Comparison of ENCODE assay signal across 22 cellular contexts in genomic region chr3:160291909-160292299, GRCh38.
DNase-seq lines count a peak whose midpoint lies in the region; ATAC-seq, FAIRE-seq and TF ChIP-seq lines count a peak whose summit lies in the region.
"Had no signal": no experiment of that assay in that cellular context is flagged by ENCODE, and none has a peak within 500 bp of the region (broad histone marks: within the 10 kb centered on the region; RNA-seq: fewer than 3 reads in every experiment).

No MANE protein-coding gene starts in this region.

- H2AFZ ChIP-seq in hepatocyte, result no peak overlapping the region
- H2AFZ ChIP-seq: GM23338 had no signal

- TF ChIP-seq CTCF in hepatocyte (IDR thresholded peaks at IDR 0.05; ENCODE audit: poor library complexity), result no peak
- no peak for TF ChIP-seq CTCF in ascending aorta (IDR thresholded peaks at IDR 0.05)

- H3K27me3 ChIP-seq in hepatocyte (no peaks in the 10 kb centered on the region), ascending aorta (no peaks in the 10 kb centered on the region)

- H3K9me3 ChIP-seq in hepatocyte (ENCODE audit: low read depth), result no peaks in the 10 kb centered on the region
- no peaks in the 10 kb centered on the region for H3K9me3 ChIP-seq in ascending aorta

- no peak for TF ChIP-seq POLR2A in H54 (IDR thresholded peaks at IDR 0.05; ENCODE audit: low read depth, low read length)

- H3K9me2 ChIP-seq in hepatocyte (replicated peaks; ENCODE audit: insufficient read depth), result no peaks in the 10 kb centered on the region

- peak; percentile 31 for DNase-seq in NCI-H82 (lab: John Stamatoyannopoulos, UW)
- DNase-seq in NCI-H82 treated with DMSO at 0.1 percent for 48 hours (lab: John Stamatoyannopoulos, UW; ENCODE audit: unreplicated experiment), result no peak
- peak; percentile 31 for DNase-seq in COLO668 (lab: John Stamatoyannopoulos, UW; ENCODE audit: unreplicated experiment)
- DNase-seq in hepatocyte (ENCODE audit: low spot score), result peak; percentile 9
- DNase-seq in ascending aorta (ENCODE audit: low spot score in 2 of 2), result no peak
- DNase-seq in H54 (ENCODE audit: insufficient read length, low spot score), result no peak
- DNase-seq: ACHN; CD4-positive, alpha-beta memory T cell; DMS153; DMS79; GDM1; H7; HFFc6; IMR-90; KG1 had no signal

- no peak overlapping the region for H3K4me2 ChIP-seq in hepatocyte
- H3K4me2 ChIP-seq: GM23338 had no signal

- intact Hi-C loops in ascending aorta (cut with DNase I), result no loop called here

- no peak for FAIRE-seq in H54 (lab: Jason Lieb, UNC)
- FAIRE-seq: A204.1, GM18507 had no signal

- H3K4me1 ChIP-seq in hepatocyte (ENCODE audit: insufficient read depth) (peaks cover 7% of the 10 kb centered on the region), ascending aorta (no peaks in the 10 kb centered on the region)

- H4K20me1 ChIP-seq in hepatocyte (ENCODE audit: insufficient read depth, poor library complexity, severe bottlenecking), result no peaks in the 10 kb centered on the region

- no peak for ATAC-seq in esophagus mucosa
- ATAC-seq: GM23338, HCT116 had no signal

- H3K36me3 ChIP-seq in hepatocyte (replicated peaks; ENCODE audit: insufficient read depth, low read depth) (no peaks in the 10 kb centered on the region), ascending aorta (no peaks in the 10 kb centered on the region)

- H3K4me3 ChIP-seq in hepatocyte, result no peak overlapping the region
- no peak overlapping the region for H3K4me3 ChIP-seq in ascending aorta
- H3K4me3 ChIP-seq: GM23338 had no signal

- H3K27ac ChIP-seq in hepatocyte (no peak overlapping the region), ascending aorta (no peak overlapping the region)
- H3K27ac ChIP-seq: C4-2B, HL-60 had no signal

- H3K79me2 ChIP-seq in hepatocyte, result no peaks in the 10 kb centered on the region

- 92% methylated on average over 3 of the region's 3 CpGs for WGBS in hepatocyte (ENCODE audit: low lambda C conversion rate, missing lambda C conversion rate)

Comparison
In these comparisons a context has a peak if more than half of its experiments do, and no peak if none do; other contexts are left out.
1. DNase-seq: peak in NCI-H82 (single experiment), COLO668 (single experiment) and hepatocyte (single experiment); none in NCI-H82 treated with DMSO at 0.1 percent for 48 hours (single experiment), ascending aorta (0 of 2) and H54 (single experiment).